1 cellular context compared by ENCODE assay signal in genomic region chr10:101224060-101224909, GRCh38.
TF ChIP-seq lines count a peak whose summit lies in the region.

No MANE protein-coding gene starts in this region.

TF ChIP-seq in SK-N-SH treated with all-trans-retinoic acid at 6 μM for 48 hours, 23 proteins besides CTCF, POLR2A, EP300 and RAD21 (continued from another document):
- TF ChIP-seq, protein P1, sequence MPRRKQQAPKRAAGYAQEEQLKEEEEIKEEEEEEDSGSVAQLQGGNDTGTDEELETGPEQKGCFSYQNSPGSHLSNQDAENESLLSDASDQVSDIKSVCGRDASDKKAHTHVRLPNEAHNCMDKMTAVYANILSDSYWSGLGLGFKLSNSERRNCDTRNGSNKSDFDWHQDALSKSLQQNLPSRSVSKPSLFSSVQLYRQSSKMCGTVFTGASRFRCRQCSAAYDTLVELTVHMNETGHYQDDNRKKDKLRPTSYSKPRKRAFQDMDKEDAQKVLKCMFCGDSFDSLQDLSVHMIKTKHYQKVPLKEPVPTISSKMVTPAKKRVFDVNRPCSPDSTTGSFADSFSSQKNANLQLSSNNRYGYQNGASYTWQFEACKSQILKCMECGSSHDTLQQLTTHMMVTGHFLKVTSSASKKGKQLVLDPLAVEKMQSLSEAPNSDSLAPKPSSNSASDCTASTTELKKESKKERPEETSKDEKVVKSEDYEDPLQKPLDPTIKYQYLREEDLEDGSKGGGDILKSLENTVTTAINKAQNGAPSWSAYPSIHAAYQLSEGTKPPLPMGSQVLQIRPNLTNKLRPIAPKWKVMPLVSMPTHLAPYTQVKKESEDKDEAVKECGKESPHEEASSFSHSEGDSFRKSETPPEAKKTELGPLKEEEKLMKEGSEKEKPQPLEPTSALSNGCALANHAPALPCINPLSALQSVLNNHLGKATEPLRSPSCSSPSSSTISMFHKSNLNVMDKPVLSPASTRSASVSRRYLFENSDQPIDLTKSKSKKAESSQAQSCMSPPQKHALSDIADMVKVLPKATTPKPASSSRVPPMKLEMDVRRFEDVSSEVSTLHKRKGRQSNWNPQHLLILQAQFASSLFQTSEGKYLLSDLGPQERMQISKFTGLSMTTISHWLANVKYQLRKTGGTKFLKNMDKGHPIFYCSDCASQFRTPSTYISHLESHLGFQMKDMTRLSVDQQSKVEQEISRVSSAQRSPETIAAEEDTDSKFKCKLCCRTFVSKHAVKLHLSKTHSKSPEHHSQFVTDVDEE (CRISPR knock-in tag; IDR thresholded peaks at IDR 0.05) = no peak
- TF ChIP-seq PATZ1 (CRISPR knock-in tag; IDR thresholded peaks at IDR 0.05; ENCODE audit: borderline replicate concordance) = no peak
- TF ChIP-seq ZFP3 (CRISPR knock-in tag; IDR thresholded peaks at IDR 0.05) = no peak
- no peak for TF ChIP-seq ZFP30 (CRISPR knock-in tag; IDR thresholded peaks at IDR 0.05)
- TF ChIP-seq ZNF8 (CRISPR knock-in tag; IDR thresholded peaks at IDR 0.05) = no peak
